1 cellular context compared by ENCODE assay signal in the genomic region with DNA sequence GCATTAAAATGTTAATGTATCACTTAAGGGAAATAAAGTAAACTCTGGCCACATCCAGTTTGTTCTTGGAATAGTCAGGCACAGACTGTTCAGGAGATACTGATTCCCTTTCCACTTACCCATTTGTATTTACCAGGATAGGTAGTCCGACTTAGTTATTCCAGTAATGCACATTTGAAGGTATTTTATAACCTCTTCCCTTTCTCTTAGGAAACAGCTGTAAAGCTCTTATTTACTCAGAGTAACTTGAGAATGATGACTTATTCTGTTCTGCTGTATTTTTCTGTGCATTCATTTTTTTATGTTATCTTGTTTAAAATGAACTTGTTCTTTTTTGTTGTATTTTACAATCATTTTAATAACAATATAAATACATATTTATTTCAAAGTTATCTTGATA.
TF ChIP-seq lines count a peak whose summit lies in the region.

No MANE protein-coding gene starts in this region.

TF ChIP-seq in endothelial cell of umbilical vein, 7 proteins besides CTCF, POLR2A, EP300 and RAD21 (continued from another document):
- TF ChIP-seq, protein P1, sequence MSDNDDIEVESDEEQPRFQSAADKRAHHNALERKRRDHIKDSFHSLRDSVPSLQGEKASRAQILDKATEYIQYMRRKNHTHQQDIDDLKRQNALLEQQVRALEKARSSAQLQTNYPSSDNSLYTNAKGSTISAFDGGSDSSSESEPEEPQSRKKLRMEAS (IDR thresholded peaks at IDR 0.05; ENCODE audit: insufficient read depth, insufficient read length) = no peak
